8 cellular contexts compared by ENCODE assay signal in genomic region chr10:43228783-43229207, GRCh38. TPM values are rescaled to one million over a fixed set of nuclear protein-coding genes. Genes with fewer than 3 reads are reported as not detected.
DNase-seq lines count a peak whose midpoint lies in the region; ATAC-seq, FAIRE-seq and TF ChIP-seq lines count a peak whose summit lies in the region.

No MANE protein-coding gene starts in this region.

- H4K20me1 ChIP-seq in astrocyte (ENCODE audit: insufficient read depth, low read length): no peaks in the 10 kb centered on the region

- DNase-seq in activated CD4-positive, alpha-beta T cell treated with anti-CD3 and anti-CD28 coated beads, Interleukin-2, amount 10 ng/mL, durations not matched to agents 24 days and 14 days: no peak
- DNase-seq in activated CD4-positive, alpha-beta T cell treated with anti-CD3 and anti-CD28 coated beads, Interleukin-2, amount 50 U/mL, for 48 hours: no peak
- DNase-seq in astrocyte (ENCODE audit: low read depth) (no peak), mesenteric fat pad (ENCODE audit: low spot score) (peak; percentile 84), transverse colon (peak; percentile 7), DMS153 treated with DMSO at 0.1 percent for 48 hours (lab: John Stamatoyannopoulos, UW; ENCODE audit: unreplicated experiment) (no peak), cerebellum (ENCODE audit: low spot score) (no peak)

- 28 to 29% methylated on average over 6 to 23 of the region's 23 CpGs for WGBS in transverse colon (ENCODE audit: low coverage in 1 of 2), 2 donors

- in situ Hi-C loops in transverse colon (cut with MboI; ENCODE audit: low pct_ligation_motif_present in 1 of 4, low pct_unique_long_range_greater_than_20kb in 1 of 4, low sequenced_read_pairs in 3 of 4): no loop called here

- no peak for TF ChIP-seq POLR2A in transverse colon (IDR thresholded peaks at IDR 0.05)

- peaks cover 46% of the 10 kb centered on the region for H3K27me3 Mint-ChIP-seq in activated CD4-positive, alpha-beta T cell treated with anti-CD3 and anti-CD28 coated beads, Interleukin-2, amount 10 ng/mL, durations not matched to agents 24 days and 14 days
- H3K27me3 Mint-ChIP-seq in astrocyte (ENCODE audit: low read depth, unreplicated experiment): peaks cover 70% of the 10 kb centered on the region

- intact Hi-C loops in activated CD4-positive, alpha-beta T cell treated with anti-CD3 and anti-CD28 coated beads, Interleukin-2, amount 10 ng/mL, durations not matched to agents 24 days and 14 days (cut with micrococcal nuclease): loop anchor here (5.0 kb wide), 1 partner anchor 119 kb away; no protein-coding TSS in a partner anchor
- intact Hi-C loops in transverse colon (cut with DNase I; ENCODE audit: low total_unique reads): no loop called here

- H3K4me2 ChIP-seq in astrocyte (ENCODE audit: low read length): peak overlapping the region; percentile 36

- H3K9me3 Mint-ChIP-seq in activated CD4-positive, alpha-beta T cell treated with anti-CD3 and anti-CD28 coated beads, Interleukin-2, amount 10 ng/mL, durations not matched to agents 24 days and 14 days: no peaks in the 10 kb centered on the region
- peaks cover 8% of the 10 kb centered on the region for H3K9me3 Mint-ChIP-seq in astrocyte (ENCODE audit: unreplicated experiment)

- no peak overlapping the region for H3K9ac ChIP-seq in astrocyte (ENCODE audit: low read length)

- H3K4me3 Mint-ChIP-seq in activated CD4-positive, alpha-beta T cell treated with anti-CD3 and anti-CD28 coated beads, Interleukin-2, amount 10 ng/mL, durations not matched to agents 24 days and 14 days: peak overlapping the region; percentile 77
- H3K4me3 Mint-ChIP-seq in astrocyte (ENCODE audit: unreplicated experiment): peak overlapping the region; percentile 27

- H2AFZ ChIP-seq in astrocyte (ENCODE audit: low read depth, low read length): peak overlapping the region; percentile 34

- H3K36me3 Mint-ChIP-seq in activated CD4-positive, alpha-beta T cell treated with anti-CD3 and anti-CD28 coated beads, Interleukin-2, amount 10 ng/mL, durations not matched to agents 24 days and 14 days (ENCODE audit: low read depth): no peaks in the 10 kb centered on the region
- H3K36me3 Mint-ChIP-seq in astrocyte (ENCODE audit: low read depth, unreplicated experiment): peaks cover 4% of the 10 kb centered on the region

- H3K9me3 ChIP-seq in astrocyte (ENCODE audit: insufficient read depth, low read depth, low read length): no peaks in the 10 kb centered on the region
- no peaks in the 10 kb centered on the region for H3K9me3 ChIP-seq in transverse colon

- FAIRE-seq in astrocyte (lab: Jason Lieb, UNC): no peak

- H3K27me3 ChIP-seq in astrocyte (ENCODE audit: insufficient read depth, low read length) (peaks cover 39% of the 10 kb centered on the region), transverse colon (peaks cover 37% of the 10 kb centered on the region)

- peak overlapping the region; percentile 69 for H3K27ac Mint-ChIP-seq in activated CD4-positive, alpha-beta T cell treated with anti-CD3 and anti-CD28 coated beads, Interleukin-2, amount 10 ng/mL, durations not matched to agents 24 days and 14 days
- H3K27ac Mint-ChIP-seq in astrocyte (ENCODE audit: unreplicated experiment): no peak overlapping the region

- TF ChIP-seq EP300 in transverse colon (IDR thresholded peaks at IDR 0.05; ENCODE audit: low read depth): no peak

- TF ChIP-seq CTCF in astrocyte (IDR thresholded peaks at IDR 0.05; ENCODE audit: insufficient read depth, low read depth, low read length) (no peak), transverse colon (IDR thresholded peaks at IDR 0.05) (no peak)

- ATAC-seq in GM18517 (IDR thresholded peaks at IDR 0.05; ENCODE audit: unreplicated experiment): no peak

- H3K27ac ChIP-seq in astrocyte (ENCODE audit: low read depth, low read length) (no peak overlapping the region), transverse colon (no peak overlapping the region)

- H3K4me1 ChIP-seq in astrocyte (ENCODE audit: insufficient read depth, low read length) (no peaks in the 10 kb centered on the region), transverse colon (peaks cover 0 to 12% (median 11%) of the 10 kb centered on the region in 4 donors)

- H3K4me1 Mint-ChIP-seq in activated CD4-positive, alpha-beta T cell treated with anti-CD3 and anti-CD28 coated beads, Interleukin-2, amount 10 ng/mL, durations not matched to agents 24 days and 14 days: peaks cover 43% of the 10 kb centered on the region
- peaks cover 2% of the 10 kb centered on the region for H3K4me1 Mint-ChIP-seq in astrocyte (ENCODE audit: low read depth, unreplicated experiment)

- H3K4me3 ChIP-seq in astrocyte (ENCODE audit: insufficient read depth, low read depth, low read length) (no peak overlapping the region), transverse colon (peak overlapping the region in 2 of 4 donors; percentile 40 to 51)

- no peaks in the 10 kb centered on the region for H3K79me2 ChIP-seq in astrocyte (ENCODE audit: insufficient read depth, low read length)

- H3K36me3 ChIP-seq in astrocyte (ENCODE audit: insufficient read depth, low read length) (no peaks in the 10 kb centered on the region), transverse colon (no peaks in the 10 kb centered on the region)

RNA-seq across cellular contexts. Expression of gene RASGEF1A, which starts 38.1 kb away (rescaled TPM):
- total RNA-seq in activated CD4-positive, alpha-beta T cell treated with anti-CD3 and anti-CD28 coated beads, Interleukin-2, amount 10 ng/mL, durations not matched to agents 24 days and 14 days: 0.63 and 0.66 TPM in 2 replicates
- total RNA-seq in astrocyte (11.4 and 11.8 TPM in 2 replicates), mesenteric fat pad (1.8 TPM), transverse colon (1 to 10 TPM in 1 of 4 donors, under 1 TPM in 1, not detected in 2; 0.41 to 2.5 TPM), cerebellum (4.4 TPM)

Comparison
In these comparisons a context has a peak if more than half of its experiments do, and no peak if none do; other contexts are left out.
1. DNase-seq: peak in mesenteric fat pad (single experiment) and transverse colon (single experiment); none in activated CD4-positive, alpha-beta T cell treated with anti-CD3 and anti-CD28 coated beads, Interleukin-2, amount 10 ng/mL, durations not matched to agents 24 days and 14 days (single experiment), activated CD4-positive, alpha-beta T cell treated with anti-CD3 and anti-CD28 coated beads, Interleukin-2, amount 50 U/mL, for 48 hours (0 of 2), astrocyte (single experiment), DMS153 treated with DMSO at 0.1 percent for 48 hours (single experiment) and cerebellum (single experiment).